In the genomic region with DNA sequence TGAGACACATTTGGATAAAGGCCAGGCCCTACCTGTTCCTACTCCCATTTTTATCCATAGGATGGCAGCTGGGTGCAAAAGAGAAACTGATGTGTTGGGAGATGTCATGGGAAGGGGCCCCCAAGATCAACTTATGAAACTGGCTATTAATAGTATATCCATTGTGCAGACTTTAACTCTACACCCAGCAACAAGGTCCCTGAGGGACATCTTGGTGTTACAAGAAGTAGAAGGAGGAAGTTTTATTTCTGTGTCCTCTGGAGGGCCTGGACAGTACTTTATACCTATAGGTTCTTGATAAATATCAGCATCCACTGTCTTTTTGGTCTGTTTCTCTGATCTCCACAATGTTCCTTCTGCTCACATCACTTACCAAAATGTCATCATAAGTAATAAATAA, we compare ENCODE assay signal across 1 cellular context.
TF ChIP-seq lines count a peak whose summit lies in the region.

No MANE protein-coding gene starts in this region.

TF ChIP-seq in GM12878, 131 proteins besides CTCF, POLR2A, EP300 and RAD21:
- no peak for TF ChIP-seq SUZ12 (IDR thresholded peaks at IDR 0.05; ENCODE audit: unreplicated experiment)
- peak in 1 of 2 experiments; percentile 29; a peak in 1 of 4 replicates for TF ChIP-seq IKZF2 (IDR thresholded peaks at IDR 0.05)
- TF ChIP-seq EGR1 (IDR thresholded peaks at IDR 0.05; ENCODE audit: borderline replicate concordance in 1 of 2, low read depth in 2 of 2, low read length in 2 of 2): no peak
- TF ChIP-seq MEF2B (IDR thresholded peaks at IDR 0.05; ENCODE audit: partially characterized antibody, poor library complexity, severe bottlenecking): peak; percentile 54
- TF ChIP-seq YY1 (IDR thresholded peaks at IDR 0.05; ENCODE audit: low read depth, low read length): no peak
- TF ChIP-seq SIX5 (IDR thresholded peaks at IDR 0.05; ENCODE audit: low read depth, low read length, severe bottlenecking): no peak
- 0 out of 2 replicates have a peak, but pooled peaks have one; percentile 14 for TF ChIP-seq MEF2A (IDR thresholded peaks at IDR 0.05; ENCODE audit: insufficient read depth, low read depth, low read length)
